In genomic region chr12:93191956-93192355, GRCh38 we compare ENCODE assay signal across 11 cellular contexts.
A peak's percentile ranks its signal among the peaks of the same experiment; 100 is the strongest.
DNase-seq lines count a peak whose midpoint lies in the region; TF ChIP-seq lines count a peak whose summit lies in the region.
"Had no signal": no experiment of that assay in that cellular context is flagged by ENCODE, and none has a peak within 500 bp of the region (broad histone marks: within the 10 kb centered on the region; RNA-seq: fewer than 3 reads in every experiment).

No MANE protein-coding gene starts in this region.

- peak overlapping the region; percentile 55 for H3K27ac ChIP-seq in suprapubic skin

- H3K36me3 ChIP-seq in suprapubic skin: no peaks in the 10 kb centered on the region

- WGBS in suprapubic skin: 73% methylated on average over 8 of the region's 8 CpGs

- no peak for TF ChIP-seq CTCF in suprapubic skin (IDR thresholded peaks at IDR 0.05)

- H3K27me3 ChIP-seq in suprapubic skin: no peaks in the 10 kb centered on the region

- TF ChIP-seq POLR2A in suprapubic skin (IDR thresholded peaks at IDR 0.05): no peak

- DNase-seq in GM04504 (ENCODE audit: low read depth) (peak; percentile 72), dedifferentiated amniotic fluid mesenchymal stem cell (ENCODE audit: extremely low spot score) (peak; percentile 65), iris pigment epithelial cell (ENCODE audit: low read depth) (peak; percentile 66), suprapubic skin (ENCODE audit: low spot score in 2 of 2) (no peak), T-helper 1 cell (no peak), foreskin melanocyte (no peak), GOT3 (lab: John Stamatoyannopoulos, UW) (no peak), glomerular visceral epithelial cell (ENCODE audit: extremely low spot score) (no peak)
- DNase-seq: CD4-positive, alpha-beta T cell; MM.1S; RPMI8226 had no signal

- TF ChIP-seq EP300 in suprapubic skin (IDR thresholded peaks at IDR 0.05): peak; percentile 58

- no peak overlapping the region for H3K4me3 ChIP-seq in suprapubic skin

- no peaks in the 10 kb centered on the region for H3K9me3 ChIP-seq in suprapubic skin

- no peaks in the 10 kb centered on the region for H3K4me1 ChIP-seq in suprapubic skin

Comparison
In these comparisons a context has a peak if more than half of its experiments do, and no peak if none do; other contexts are left out.
1. DNase-seq: peak in GM04504 (single experiment), dedifferentiated amniotic fluid mesenchymal stem cell (single experiment) and iris pigment epithelial cell (single experiment); none in suprapubic skin (0 of 2), T-helper 1 cell (0 of 5), foreskin melanocyte (single experiment), GOT3 (single experiment) and glomerular visceral epithelial cell (single experiment).